ENCODE assay signal across 8 cellular contexts in genomic region chr17:40124279-40125141, GRCh38. TPM values are rescaled to one million over a fixed set of nuclear protein-coding genes. Genes with fewer than 3 reads are reported as not detected.
DNase-seq lines count a peak whose midpoint lies in the region; ATAC-seq, FAIRE-seq and TF ChIP-seq lines count a peak whose summit lies in the region.

No MANE protein-coding gene starts in this region.

- TF ChIP-seq POLR2A in GM18505 (IDR thresholded peaks at IDR 0.05; ENCODE audit: borderline replicate concordance, extremely low read depth, insufficient read depth, insufficient read length): no peak

- peak overlapping the region; percentile 89 to 99 (median 96) for H3K27ac Mint-ChIP-seq in CD14-positive monocyte
- peak overlapping the region; percentile 59 for H3K27ac Mint-ChIP-seq in activated naive CD8-positive, alpha-beta T cell treated with anti-CD3 and anti-CD28 coated beads, Interleukin-2, amount 50 U/mL, for 24 hours

- 3 to 4% (median 3%) methylated on average over 9 of the region's 9 CpGs for WGBS in small intestine, 3 donors

- H3K4me3 ChIP-seq in Karpas-422 (ENCODE audit: low read length): peak overlapping the region; percentile 95
- H3K4me3 ChIP-seq in iPS-15b (ENCODE audit: low read depth, low read length): peak overlapping the region; percentile 64
- peak overlapping the region; percentile 5 to 83 for H3K4me3 ChIP-seq in small intestine (ENCODE audit: low read depth in 1 of 2, low read length in 2 of 2)

- peaks cover 0 to 2% (median 0%) of the 10 kb centered on the region in 3 donors for H3K27me3 Mint-ChIP-seq in CD14-positive monocyte (ENCODE audit: low read depth in 3 of 3)
- no peaks in the 10 kb centered on the region for H3K27me3 Mint-ChIP-seq in activated naive CD8-positive, alpha-beta T cell treated with anti-CD3 and anti-CD28 coated beads, Interleukin-2, amount 50 U/mL, for 24 hours

- H3K9me2 ChIP-seq in Karpas-422 (replicated peaks; ENCODE audit: insufficient read depth, low read length): no peaks in the 10 kb centered on the region

- no peak for ATAC-seq in activated naive CD8-positive, alpha-beta T cell treated with anti-CD3 and anti-CD28 coated beads, Interleukin-2, amount 50 U/mL, for 24 hours
- ATAC-seq in HG02763 (IDR thresholded peaks at IDR 0.05; ENCODE audit: unreplicated experiment) (no peak), GM18505 (IDR thresholded peaks at IDR 0.05; ENCODE audit: unreplicated experiment) (no peak), omental fat pad (ENCODE audit: low FRiP score) (no peak)

- H3K36me3 ChIP-seq in Karpas-422 (ENCODE audit: insufficient read depth, low read length): peaks cover 23% of the 10 kb centered on the region; the same call in 1 of the 2 replicates
- peaks cover 9% of the 10 kb centered on the region for H3K36me3 ChIP-seq in iPS-15b (ENCODE audit: control insufficient read depth, insufficient read depth, low read length)
- peaks cover 7 to 12% of the 10 kb centered on the region in 2 donors for H3K36me3 ChIP-seq in small intestine (ENCODE audit: control insufficient read depth in 2 of 2, insufficient read depth in 2 of 2, low read length in 2 of 2)

- H3K4me2 ChIP-seq in Karpas-422 (ENCODE audit: low read depth, low read length, poor library complexity, severe bottlenecking): peak overlapping the region; percentile 77

- H3K27ac ChIP-seq in Karpas-422 (ENCODE audit: low read length) (peak overlapping the region; percentile 6; the same call in 1 of the 2 replicates), small intestine (ENCODE audit: low read depth in 1 of 2, low read length in 1 of 2) (peak overlapping the region; percentile 55 to 63)

- H3K4me3 Mint-ChIP-seq in CD14-positive monocyte: peak overlapping the region; percentile 99 to 100
- peak overlapping the region; percentile 89 for H3K4me3 Mint-ChIP-seq in activated naive CD8-positive, alpha-beta T cell treated with anti-CD3 and anti-CD28 coated beads, Interleukin-2, amount 50 U/mL, for 24 hours

- H3K79me2 ChIP-seq in Karpas-422 (ENCODE audit: low read length): peaks cover 57% of the 10 kb centered on the region

- no peaks in the 10 kb centered on the region for H3K9me3 ChIP-seq in Karpas-422 (ENCODE audit: low read length)
- H3K9me3 ChIP-seq in iPS-15b (ENCODE audit: control insufficient read depth, insufficient read depth, low read length): no peaks in the 10 kb centered on the region
- no peaks in the 10 kb centered on the region for H3K9me3 ChIP-seq in small intestine (ENCODE audit: control insufficient read depth, low read depth)

- H3K4me1 Mint-ChIP-seq in CD14-positive monocyte: peaks cover 40% of the 10 kb centered on the region
- peaks cover 27% of the 10 kb centered on the region for H3K4me1 Mint-ChIP-seq in activated naive CD8-positive, alpha-beta T cell treated with anti-CD3 and anti-CD28 coated beads, Interleukin-2, amount 50 U/mL, for 24 hours

- H4K20me1 ChIP-seq in Karpas-422 (ENCODE audit: insufficient read depth, low read depth, low read length): peaks cover 4% of the 10 kb centered on the region; the same call in 1 of the 2 replicates

- no peak overlapping the region for H2AFZ ChIP-seq in Karpas-422 (ENCODE audit: low read length)

- TF ChIP-seq CTCF in CD14-positive monocyte (IDR thresholded peaks at IDR 0.05): no peak
- no peak for TF ChIP-seq CTCF in omental fat pad (IDR thresholded peaks at IDR 0.05)

- DNase-seq in CD14-positive monocyte (ENCODE audit: low spot score): no peak
- no peak for DNase-seq in Karpas-422
- DNase-seq in activated naive CD8-positive, alpha-beta T cell treated with anti-CD3 and anti-CD28 coated beads, Interleukin-2, amount 50 U/mL, for 24 hours: no peak
- no peak for DNase-seq in small intestine
- no peak for DNase-seq in omental fat pad (ENCODE audit: low spot score)

- peaks cover 23% of the 10 kb centered on the region for H3K4me1 ChIP-seq in Karpas-422 (ENCODE audit: low read length)
- no peaks in the 10 kb centered on the region for H3K4me1 ChIP-seq in iPS-15b (ENCODE audit: control insufficient read depth, insufficient read depth, low read length)
- H3K4me1 ChIP-seq in small intestine (ENCODE audit: control insufficient read depth in 2 of 2, insufficient read depth in 1 of 2, low read depth in 1 of 2, low read length in 1 of 2): peaks cover 0 to 3% of the 10 kb centered on the region in 2 donors

- H3K27me3 ChIP-seq in Karpas-422 (ENCODE audit: low read length) (no peaks in the 10 kb centered on the region), iPS-15b (ENCODE audit: control insufficient read depth, insufficient read depth, low read length) (no peaks in the 10 kb centered on the region), small intestine (ENCODE audit: control insufficient read depth in 2 of 2, insufficient read depth in 2 of 2, low read length in 2 of 2) (no peaks in the 10 kb centered on the region)

- peaks cover 28 to 36% of the 10 kb centered on the region in 2 donors for H3K36me3 Mint-ChIP-seq in CD14-positive monocyte
- peaks cover 39% of the 10 kb centered on the region for H3K36me3 Mint-ChIP-seq in activated naive CD8-positive, alpha-beta T cell treated with anti-CD3 and anti-CD28 coated beads, Interleukin-2, amount 50 U/mL, for 24 hours (ENCODE audit: low read depth)

- intact Hi-C loops in CD14-positive monocyte (cut with micrococcal nuclease): loop anchor here in 1 of 2 donors (5.0 kb wide), 1 partner anchor 33 kb away; no protein-coding TSS in a partner anchor

- no peaks in the 10 kb centered on the region for H3K9me3 Mint-ChIP-seq in CD14-positive monocyte
- no peaks in the 10 kb centered on the region for H3K9me3 Mint-ChIP-seq in activated naive CD8-positive, alpha-beta T cell treated with anti-CD3 and anti-CD28 coated beads, Interleukin-2, amount 50 U/mL, for 24 hours

- H3K9ac ChIP-seq in Karpas-422 (ENCODE audit: low read length) (peak overlapping the region; percentile 93), iPS-15b (ENCODE audit: low read depth, low read length) (no peak overlapping the region)

- FAIRE-seq in small intestine (lab: Jason Lieb, UNC): no peak

RNA-seq across cellular contexts. Expression of gene MSL1, which starts 2.7 kb away (rescaled TPM):
- 10 to 100 TPM in 1 of 2 donors, 1 to 10 TPM in 1; 10.0 to 11.4 TPM for polyA plus RNA-seq in CD14-positive monocyte
- 48.6 and 53.2 TPM in 2 replicates for total RNA-seq in Karpas-422 (2014; rRNA removed; shearing (Covaris generic); ENCODE audit: low replicate concordance)
- 10 to 100 TPM; 53.1 to 81.6 (median 57.0) TPM for polyA plus RNA-seq in small intestine
- total RNA-seq in omental fat pad: 100 to 1,000 TPM in 1 of 4 donors, 10 to 100 TPM in 3; 50.2 to 139 (median 61.9) TPM

RNA-seq across cellular contexts. Expression of gene CASC3, which starts 15.8 kb away (rescaled TPM):
- polyA plus RNA-seq in CD14-positive monocyte (10 to 100 TPM; 19.0 to 30.2 TPM), small intestine (10 to 100 TPM; 24.2 to 36.9 (median 28.6) TPM)
- total RNA-seq in Karpas-422 (2014; rRNA removed; shearing (Covaris generic); ENCODE audit: low replicate concordance): 37.4 and 74.5 TPM in 2 replicates
- total RNA-seq in omental fat pad: 10 to 100 TPM; 36.6 to 77.6 (median 51.1) TPM

RNA-seq across cellular contexts. Expression of gene NR1D1, which starts 24.1 kb away (rescaled TPM):
- under 1 TPM; 0.28 to 0.31 TPM for polyA plus RNA-seq in CD14-positive monocyte
- 0.65 and 0.67 TPM in 2 replicates for total RNA-seq in Karpas-422 (2014; rRNA removed; shearing (Covaris generic); ENCODE audit: low replicate concordance)
- polyA plus RNA-seq in small intestine: 10 to 100 TPM in 2 of 3 donors, 1 to 10 TPM in 1; 8.5 to 25.1 (median 15.7) TPM
- total RNA-seq in omental fat pad: 1 to 10 TPM; 3.1 to 9.3 (median 7.0) TPM

RNA-seq across cellular contexts. Expression of gene RAPGEFL1, which starts 52.8 kb away (rescaled TPM):
- polyA plus RNA-seq in CD14-positive monocyte: under 1 TPM; 0.09 to 0.10 TPM
- 5.6 and 8.9 TPM in 2 replicates for total RNA-seq in Karpas-422 (2014; rRNA removed; shearing (Covaris generic); ENCODE audit: low replicate concordance)
- polyA plus RNA-seq in small intestine: 100 to 1,000 TPM in 1 of 3 donors, 10 to 100 TPM in 2; 37.2 to 121 (median 78.6) TPM
- 10 to 100 TPM in 1 of 4 donors, 1 to 10 TPM in 3; 3.0 to 16.1 (median 4.4) TPM for total RNA-seq in omental fat pad

Comparison
In these comparisons a context has a peak if more than half of its experiments do, and no peak if none do; other contexts are left out.
1. H3K4me3 ChIP-seq: peak in every context shown above with its lines; median percentile 95 in Karpas-422; 64 in iPS-15b; 44 in small intestine.